Comparison of ENCODE assay signal across 25 cellular contexts in genomic region chr1:246220495-246221065, GRCh38.
"Had no signal": no experiment of that assay in that cellular context is flagged by ENCODE, and none has a peak within 500 bp of the region (broad histone marks: within the 10 kb centered on the region; RNA-seq: fewer than 3 reads in every experiment).

No MANE protein-coding gene starts in this region.

- H3K4me3 Mint-ChIP-seq: effector memory CD8-positive, alpha-beta T cell; nephron; neural progenitor cell had no signal

- H3K4me3 ChIP-seq: esophagus squamous epithelium, heart right ventricle, left lung, neural progenitor cell, prostate gland, right atrium auricular region, smooth muscle cell, stomach, thyroid gland had no signal

- H3K4me2 ChIP-seq: smooth muscle cell had no signal

- H2AFZ ChIP-seq: neural progenitor cell had no signal

- H3K27ac ChIP-seq: esophagus squamous epithelium, heart right ventricle, left lung, neural progenitor cell, prostate gland, right atrium auricular region, stomach, thyroid gland had no signal

- DNase-seq: cortex of kidney; effector memory CD8-positive, alpha-beta T cell; esophagus squamous epithelium; foreskin melanocyte; glutamatergic neuron; heart right ventricle; hippocampal formation; left cardiac atrium; left lung; midbrain; naive thymus-derived CD4-positive, alpha-beta T cell; stimulated activated CD4-positive, alpha-beta T cell treated with anti-CD3 and anti-CD28 coated beads, Interleukin-12 subunit alpha, Interleukin-12 subunit beta, amount 100 ng/mL, for 4 hours; stimulated activated CD4-positive, alpha-beta T cell treated with anti-CD3 and anti-CD28 coated beads, Interleukin-1b, Interleukin-23, amount 100 ng/mL, for 48 hours; stimulated activated CD4-positive, alpha-beta T cell treated with anti-CD3 and anti-CD28 coated beads, Interleukin-4, amount 100 ng/mL, for 1 hour; stimulated activated CD8-positive, alpha-beta memory T cell treated with anti-CD3 and anti-CD28 coated beads, Interleukin-4, amount 100 ng/mL, for 48 hours; stimulated activated naive CD4-positive, alpha-beta T cell treated with Interleukin-2 at 50 U/mL for 16 hours; stomach; thyroid gland; trophoblast cell had no signal

- ATAC-seq: effector memory CD8-positive, alpha-beta T cell; heart right ventricle; left cardiac atrium; left lung; naive thymus-derived CD4-positive, alpha-beta T cell; sciatic nerve had no signal

- H3K9me3 Mint-ChIP-seq: effector memory CD8-positive, alpha-beta T cell; nephron had no signal

- H3K9ac ChIP-seq: neural progenitor cell had no signal

- H3K27me3 ChIP-seq: esophagus squamous epithelium, heart right ventricle, left lung, neural progenitor cell, right atrium auricular region, stomach, thyroid gland had no signal

- H3K4me1 Mint-ChIP-seq: naive thymus-derived CD4-positive, alpha-beta T cell had no signal

- H3K27ac Mint-ChIP-seq: effector memory CD8-positive, alpha-beta T cell; naive thymus-derived CD4-positive, alpha-beta T cell; nephron; neural progenitor cell had no signal

- H3K36me3 ChIP-seq: esophagus squamous epithelium, heart right ventricle, left lung, neural progenitor cell, prostate gland, right atrium auricular region, thyroid gland had no signal

- H3K4me1 ChIP-seq: esophagus squamous epithelium, prostate gland, right atrium auricular region had no signal

- H3K9me3 ChIP-seq: esophagus squamous epithelium, heart right ventricle, prostate gland, right atrium auricular region, thyroid gland had no signal
